ENCODE assay signal across 14 cellular contexts in the genomic region with DNA sequence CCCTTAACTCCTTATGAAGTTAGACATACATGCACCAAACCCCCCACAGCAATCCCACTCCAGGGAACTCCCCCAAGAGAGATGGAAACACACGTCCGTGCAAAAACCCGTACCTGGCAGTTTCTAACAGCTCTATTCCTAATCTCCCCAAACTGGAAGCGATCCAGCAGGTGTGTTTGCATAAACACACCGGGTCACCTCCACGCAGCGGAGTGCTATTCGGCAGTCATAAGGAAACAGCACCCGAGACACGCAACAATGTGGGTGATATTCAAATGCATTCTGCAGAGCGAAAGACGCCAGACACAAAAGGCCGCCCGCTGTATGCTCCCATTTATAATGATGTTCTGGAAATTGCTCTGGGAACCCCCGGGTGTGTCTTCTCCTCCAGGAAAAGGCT.
"Had no signal": no experiment of that assay in that cellular context is flagged by ENCODE, and none has a peak within 500 bp of the region (broad histone marks: within the 10 kb centered on the region; RNA-seq: fewer than 3 reads in every experiment).

No MANE protein-coding gene starts in this region.

- H3K27ac Mint-ChIP-seq: activated naive CD4-positive, alpha-beta T cell treated with anti-CD3 and anti-CD28 coated beads, Interleukin-2, amount 50 U/mL, for 72 hours; progenitor cell of endocrine pancreas; stimulated activated memory B cell treated with anti-CD40 and anti-IgM and Interleukin-4, amounts not matched to agents 10 μg/mL and 1 μg/mL and 100 μg/mL, for 72 hours; WTC11 had no signal

- H3K36me3 Mint-ChIP-seq: activated naive CD4-positive, alpha-beta T cell treated with anti-CD3 and anti-CD28 coated beads, Interleukin-2, amount 50 U/mL, for 72 hours; naive thymus-derived CD8-positive, alpha-beta T cell; stimulated activated memory B cell treated with anti-CD40 and anti-IgM and Interleukin-4, amounts not matched to agents 10 μg/mL and 1 μg/mL and 100 μg/mL, for 72 hours; WTC11 had no signal

- H3K4me3 Mint-ChIP-seq: naive thymus-derived CD8-positive, alpha-beta T cell; stimulated activated memory B cell treated with anti-CD40 and anti-IgM and Interleukin-4, amounts not matched to agents 10 μg/mL and 1 μg/mL and 100 μg/mL, for 72 hours; WTC11 had no signal

- H3K4me1 Mint-ChIP-seq: naive thymus-derived CD8-positive, alpha-beta T cell; stimulated activated memory B cell treated with anti-CD40 and anti-IgM and Interleukin-4, amounts not matched to agents 10 μg/mL and 1 μg/mL and 100 μg/mL, for 72 hours had no signal

- H3K9me3 Mint-ChIP-seq: activated naive CD4-positive, alpha-beta T cell treated with anti-CD3 and anti-CD28 coated beads, Interleukin-2, amount 50 U/mL, for 72 hours; naive thymus-derived CD8-positive, alpha-beta T cell had no signal

- DNase-seq: activated T-cell treated with anti-CD3 and anti-CD28 coated beads, Interleukin-2, amount 50 U/mL, for 1 hour; aorta; central memory CD4-positive, alpha-beta T cell; effector memory CD4-positive, alpha-beta T cell; left lung; naive thymus-derived CD8-positive, alpha-beta T cell; retina; sigmoid colon; stimulated activated CD4-positive, alpha-beta T cell treated with anti-CD3 and anti-CD28 coated beads, Interleukin-15, amount 100 ng/mL, for 24 hours; transverse colon had no signal
